ENCODE assay signal across 20 cellular contexts in the genomic region with DNA sequence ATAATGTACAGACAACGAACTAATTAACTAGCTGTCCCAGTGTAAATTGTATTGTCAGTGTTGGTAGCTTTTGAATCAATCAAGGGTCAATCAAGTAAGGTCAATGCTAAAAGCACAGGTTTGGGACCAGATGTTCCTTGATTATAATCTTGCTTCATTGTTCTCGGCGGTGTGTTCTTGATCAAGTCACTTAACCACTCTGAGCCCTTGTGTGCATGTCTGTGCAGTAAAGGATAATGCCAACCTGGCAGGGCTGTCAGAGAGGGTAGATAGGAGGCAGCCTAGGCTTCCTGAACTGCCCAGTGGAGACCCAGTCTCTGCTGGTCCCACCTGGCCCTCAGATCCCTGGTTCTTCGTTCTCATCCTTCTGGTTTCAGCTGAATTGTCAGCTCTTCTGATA.
"Had no signal": no experiment of that assay in that cellular context is flagged by ENCODE, and none has a peak within 500 bp of the region (broad histone marks: within the 10 kb centered on the region; RNA-seq: fewer than 3 reads in every experiment).

No MANE protein-coding gene starts in this region.

- H3K27ac ChIP-seq: HL-60, SJSA1, SK-N-MC had no signal

- H3K36me3 ChIP-seq: SJSA1 had no signal

- DNase-seq: Karpas-422, KG1, MV-4-11, NCI-H1048, NCI-H1105, NCI-H1417, NCI-H1436 treated with DMSO at 0.1 percent for 48 hours, NCI-H1694, NCI-H187 treated with DMSO at 0.1 percent for 48 hours, NCI-H2029 treated with DMSO at 0.1 percent for 48 hours, NCI-H2171 treated with DMSO at 0.1 percent for 48 hours, NCI-H345, NCI-H524, NCI-H526 treated with DMSO at 0.1 percent for 48 hours, Right ventricle myocardium superior, RPMI8226, SIG-M5 had no signal

- H3K4me1 ChIP-seq: SJSA1 had no signal

- H3K4me3 ChIP-seq: SJSA1, SK-N-MC had no signal

- H3K27me3 ChIP-seq: SJSA1 had no signal
